In genomic region chrX:154014429-154015380, GRCh38 we compare ENCODE assay signal across 22 cellular contexts. TPM values are rescaled to one million over a fixed set of nuclear protein-coding genes. Genes with fewer than 3 reads are reported as not detected.
DNase-seq lines count a peak whose midpoint lies in the region; TF ChIP-seq lines count a peak whose summit lies in the region.
"Had no signal": no experiment of that assay in that cellular context is flagged by ENCODE, and none has a peak within 500 bp of the region (broad histone marks: within the 10 kb centered on the region; RNA-seq: fewer than 3 reads in every experiment).

No MANE protein-coding gene starts in this region.

- no peaks in the 10 kb centered on the region for H3K9me3 Mint-ChIP-seq in CD8-positive, alpha-beta memory T cell
- no peaks in the 10 kb centered on the region for H3K9me3 Mint-ChIP-seq in activated naive CD8-positive, alpha-beta T cell treated with anti-CD3 and anti-CD28 coated beads for 36 hours
- peaks cover 3% of the 10 kb centered on the region for H3K9me3 Mint-ChIP-seq in nephron
- H3K9me3 Mint-ChIP-seq in activated T-helper 1 cell treated with anti-CD3 and anti-CD28 coated beads, Interleukin-12 subunit alpha, Interleukin-12 subunit beta, Interleukin-2, Interleukin-4 antibody, amounts not matched to agents 30 ng/mL and 10 ng/mL and 1 ng/mL, durations not matched to agents 14 hours and 24 hours and 36 hours = no peaks in the 10 kb centered on the region
- H3K9me3 Mint-ChIP-seq: activated CD4-positive, alpha-beta T cell treated with anti-CD3 and anti-CD28 coated beads, Interleukin-2, amount 10 ng/mL, durations not matched to agents 24 days and 14 days; type B pancreatic cell had no signal

- H3K4me1 ChIP-seq in CD8-positive, alpha-beta memory T cell (ENCODE audit: insufficient read depth, low read length) = no peaks in the 10 kb centered on the region
- H3K4me1 ChIP-seq: neural progenitor cell had no signal

- H3K27ac ChIP-seq in CD8-positive, alpha-beta memory T cell (ENCODE audit: low read depth, low read length) = no peak overlapping the region
- peak overlapping the region; percentile 54 for H3K27ac ChIP-seq in KOPT-K1 (ENCODE audit: low read depth, low read length, poor library complexity, severe bottlenecking)
- H3K27ac ChIP-seq: brain microvascular endothelial cell, neural progenitor cell had no signal

- peak overlapping the region in 3 of 7 donors; percentile 30 to 74 (median 41) for H3K4me3 Mint-ChIP-seq in CD8-positive, alpha-beta memory T cell
- peak overlapping the region; percentile 18 for H3K4me3 Mint-ChIP-seq in activated naive CD8-positive, alpha-beta T cell treated with anti-CD3 and anti-CD28 coated beads for 36 hours
- H3K4me3 Mint-ChIP-seq in nephron = peak overlapping the region in 2 of 3 experiments; percentile 17 to 37
- H3K4me3 Mint-ChIP-seq in activated T-helper 1 cell treated with anti-CD3 and anti-CD28 coated beads, Interleukin-12 subunit alpha, Interleukin-12 subunit beta, Interleukin-2, Interleukin-4 antibody, amounts not matched to agents 30 ng/mL and 10 ng/mL and 1 ng/mL, durations not matched to agents 14 hours and 24 hours and 36 hours = no peak overlapping the region
- H3K4me3 Mint-ChIP-seq: activated CD4-positive, alpha-beta T cell treated with anti-CD3 and anti-CD28 coated beads, Interleukin-2, amount 10 ng/mL, durations not matched to agents 24 days and 14 days; B cell; neural progenitor cell; type B pancreatic cell had no signal

- no peak overlapping the region for H3K4me3 ChIP-seq in CD8-positive, alpha-beta memory T cell (ENCODE audit: low read length)
- H3K4me3 ChIP-seq: neural progenitor cell, smooth muscle cell had no signal

- intact Hi-C loops in activated T-helper 1 cell treated with anti-CD3 and anti-CD28 coated beads, Interleukin-12 subunit alpha, Interleukin-12 subunit beta, Interleukin-2, Interleukin-4 antibody, amounts not matched to agents 30 ng/mL and 10 ng/mL and 1 ng/mL, durations not matched to agents 14 hours and 24 hours and 36 hours (cut with micrococcal nuclease) = no loop called here

- POLR2A ChIA-PET in CD8-positive, alpha-beta memory T cell (lab: Charles Lee) = interaction anchor here (1.4 kb wide), 1 partner anchor 34 kb away, joined by 3 read pairs; no protein-coding TSS in a partner anchor

- H3K36me3 Mint-ChIP-seq in CD8-positive, alpha-beta memory T cell = peaks cover 0 to 49% (median 6%) of the 10 kb centered on the region in 3 donors
- peaks cover 23% of the 10 kb centered on the region for H3K36me3 Mint-ChIP-seq in activated naive CD8-positive, alpha-beta T cell treated with anti-CD3 and anti-CD28 coated beads for 36 hours
- H3K36me3 Mint-ChIP-seq in nephron (ENCODE audit: low read depth) = peaks cover 9% of the 10 kb centered on the region
- H3K36me3 Mint-ChIP-seq in activated T-helper 1 cell treated with anti-CD3 and anti-CD28 coated beads, Interleukin-12 subunit alpha, Interleukin-12 subunit beta, Interleukin-2, Interleukin-4 antibody, amounts not matched to agents 30 ng/mL and 10 ng/mL and 1 ng/mL, durations not matched to agents 14 hours and 24 hours and 36 hours (ENCODE audit: low read depth) = peaks cover 10% of the 10 kb centered on the region
- H3K36me3 Mint-ChIP-seq: type B pancreatic cell had no signal

- H3K4me1 Mint-ChIP-seq in CD8-positive, alpha-beta memory T cell = peaks cover 9 to 25% (median 11%) of the 10 kb centered on the region in 3 donors
- peaks cover 6% of the 10 kb centered on the region for H3K4me1 Mint-ChIP-seq in activated naive CD8-positive, alpha-beta T cell treated with anti-CD3 and anti-CD28 coated beads for 36 hours
- H3K4me1 Mint-ChIP-seq in nephron = no peaks in the 10 kb centered on the region
- H3K4me1 Mint-ChIP-seq in activated T-helper 1 cell treated with anti-CD3 and anti-CD28 coated beads, Interleukin-12 subunit alpha, Interleukin-12 subunit beta, Interleukin-2, Interleukin-4 antibody, amounts not matched to agents 30 ng/mL and 10 ng/mL and 1 ng/mL, durations not matched to agents 14 hours and 24 hours and 36 hours (ENCODE audit: low read depth) = no peaks in the 10 kb centered on the region

- peaks cover 0 to 4% of the 10 kb centered on the region in 2 donors for H3K27me3 Mint-ChIP-seq in CD8-positive, alpha-beta memory T cell
- no peaks in the 10 kb centered on the region for H3K27me3 Mint-ChIP-seq in activated naive CD8-positive, alpha-beta T cell treated with anti-CD3 and anti-CD28 coated beads for 36 hours
- no peaks in the 10 kb centered on the region for H3K27me3 Mint-ChIP-seq in nephron (ENCODE audit: low read depth)
- no peaks in the 10 kb centered on the region for H3K27me3 Mint-ChIP-seq in activated T-helper 1 cell treated with anti-CD3 and anti-CD28 coated beads, Interleukin-12 subunit alpha, Interleukin-12 subunit beta, Interleukin-2, Interleukin-4 antibody, amounts not matched to agents 30 ng/mL and 10 ng/mL and 1 ng/mL, durations not matched to agents 14 hours and 24 hours and 36 hours (ENCODE audit: insufficient read depth)
- H3K27me3 Mint-ChIP-seq: activated CD4-positive, alpha-beta T cell treated with anti-CD3 and anti-CD28 coated beads, Interleukin-2, amount 10 ng/mL, durations not matched to agents 24 days and 14 days; B cell; type B pancreatic cell had no signal

- H3K27me3 ChIP-seq in CD8-positive, alpha-beta memory T cell (ENCODE audit: insufficient read depth, low read length, poor library complexity, severe bottlenecking) = no peaks in the 10 kb centered on the region
- H3K27me3 ChIP-seq: brain microvascular endothelial cell, neural progenitor cell had no signal

- H3K27ac Mint-ChIP-seq in CD8-positive, alpha-beta memory T cell = peak overlapping the region in 7 of 8 donors; percentile 29 to 82 (median 55)
- peak overlapping the region; percentile 75 for H3K27ac Mint-ChIP-seq in activated naive CD8-positive, alpha-beta T cell treated with anti-CD3 and anti-CD28 coated beads for 36 hours
- H3K27ac Mint-ChIP-seq in nephron = no peak overlapping the region
- no peak overlapping the region for H3K27ac Mint-ChIP-seq in activated T-helper 1 cell treated with anti-CD3 and anti-CD28 coated beads, Interleukin-12 subunit alpha, Interleukin-12 subunit beta, Interleukin-2, Interleukin-4 antibody, amounts not matched to agents 30 ng/mL and 10 ng/mL and 1 ng/mL, durations not matched to agents 14 hours and 24 hours and 36 hours
- H3K27ac Mint-ChIP-seq: B cell, neural progenitor cell, type B pancreatic cell had no signal

- no peak for TF ChIP-seq CTCF in nephron (IDR thresholded peaks at IDR 0.05; ENCODE audit: unreplicated experiment in 3 of 3)

- no peaks in the 10 kb centered on the region for H3K9me3 ChIP-seq in CD8-positive, alpha-beta memory T cell (ENCODE audit: low read length)
- H3K9me3 ChIP-seq in KOPT-K1 (ENCODE audit: insufficient read depth, low read length, poor library complexity, severe bottlenecking) = no peaks in the 10 kb centered on the region

- CTCF ChIA-PET in CD8-positive, alpha-beta memory T cell (lab: Charles Lee) = interaction anchor here (0.8 to 3.0 kb wide), 11 partner anchors 9 to 368 kb away, joined by 3 to 15 read pairs (median 5); no protein-coding TSS in a partner anchor

- H3K36me3 ChIP-seq in CD8-positive, alpha-beta memory T cell (ENCODE audit: insufficient read depth, low read length) = no peaks in the 10 kb centered on the region
- H3K36me3 ChIP-seq in KOPT-K1 (ENCODE audit: insufficient read depth, low read length) = peaks cover 86% of the 10 kb centered on the region
- H3K36me3 ChIP-seq: neural progenitor cell had no signal

- DNase-seq in CD8-positive, alpha-beta memory T cell = no peak
- no peak for DNase-seq in activated naive CD8-positive, alpha-beta T cell treated with anti-CD3 and anti-CD28 coated beads for 36 hours
- no peak for DNase-seq in activated T-helper 1 cell treated with anti-CD3 and anti-CD28 coated beads, Interleukin-12 subunit alpha, Interleukin-12 subunit beta, Interleukin-2, Interleukin-4 antibody, amounts not matched to agents 30 ng/mL and 10 ng/mL and 1 ng/mL, durations not matched to agents 14 hours and 24 hours and 36 hours (ENCODE audit: low spot score)
- DNase-seq in epidermal melanocyte (ENCODE audit: insufficient read length, low spot score) (no peak), A172 (ENCODE audit: low spot score) (no peak)
- DNase-seq: activated CD4-positive, alpha-beta T cell treated with anti-CD3 and anti-CD28 coated beads, Interleukin-2, amount 10 ng/mL, durations not matched to agents 24 days and 14 days; brain microvascular endothelial cell; DMS 273 treated with DMSO at 0.1 percent for 48 hours; GDM1; head of caudate nucleus; NCI-H1694; NCI-H2227 treated with DMSO at 0.1 percent for 48 hours; NCI-H774; OCI-M1; SHP77 treated with DMSO at 0.1 percent for 48 hours; stimulated activated CD4-positive, alpha-beta T cell treated with anti-CD3 and anti-CD28 coated beads, Interleukin-2, amount 100 ng/mL, for 48 hours had no signal

RNA-seq across cellular contexts. Expression of gene IRAK1, which starts 5.0 kb away (rescaled TPM):
- 100 to 1,000 TPM; 208 to 214 TPM for total RNA-seq in CD8-positive, alpha-beta memory T cell
- polyA plus RNA-seq in CD8-positive, alpha-beta memory T cell = 58.0 TPM
- total RNA-seq in activated naive CD8-positive, alpha-beta T cell treated with anti-CD3 and anti-CD28 coated beads for 36 hours = 100 to 1,000 TPM; 155 to 159 TPM
- total RNA-seq in activated T-helper 1 cell treated with anti-CD3 and anti-CD28 coated beads, Interleukin-12 subunit alpha, Interleukin-12 subunit beta, Interleukin-2, Interleukin-4 antibody, amounts not matched to agents 30 ng/mL and 10 ng/mL and 1 ng/mL, durations not matched to agents 14 hours and 24 hours and 36 hours = 165 and 172 TPM in 2 replicates
- total RNA-seq in A172 (2014; rRNA removed; shearing (Covaris generic)) = 192 and 220 TPM in 2 replicates

RNA-seq across cellular contexts. Expression of gene TMEM187, which starts 42.2 kb away (rescaled TPM):
- total RNA-seq in CD8-positive, alpha-beta memory T cell = 1 to 10 TPM; 3.3 to 3.5 TPM
- 17.2 TPM for polyA plus RNA-seq in CD8-positive, alpha-beta memory T cell
- total RNA-seq in activated naive CD8-positive, alpha-beta T cell treated with anti-CD3 and anti-CD28 coated beads for 36 hours = 1 to 10 TPM; 3.4 to 6.2 TPM
- total RNA-seq in activated T-helper 1 cell treated with anti-CD3 and anti-CD28 coated beads, Interleukin-12 subunit alpha, Interleukin-12 subunit beta, Interleukin-2, Interleukin-4 antibody, amounts not matched to agents 30 ng/mL and 10 ng/mL and 1 ng/mL, durations not matched to agents 14 hours and 24 hours and 36 hours = 3.4 and 4.6 TPM in 2 replicates
- total RNA-seq in A172 (2014; rRNA removed; shearing (Covaris generic)) = 8.6 and 9.6 TPM in 2 replicates

RNA-seq across cellular contexts. Expression of gene HCFC1, which starts 43.1 kb away (rescaled TPM):
- total RNA-seq in CD8-positive, alpha-beta memory T cell = 100 to 1,000 TPM; 152 to 156 TPM
- polyA plus RNA-seq in CD8-positive, alpha-beta memory T cell = 12.4 TPM
- total RNA-seq in activated naive CD8-positive, alpha-beta T cell treated with anti-CD3 and anti-CD28 coated beads for 36 hours = 100 to 1,000 TPM; 140 to 142 TPM
- 105 and 106 TPM in 2 replicates for total RNA-seq in activated T-helper 1 cell treated with anti-CD3 and anti-CD28 coated beads, Interleukin-12 subunit alpha, Interleukin-12 subunit beta, Interleukin-2, Interleukin-4 antibody, amounts not matched to agents 30 ng/mL and 10 ng/mL and 1 ng/mL, durations not matched to agents 14 hours and 24 hours and 36 hours
- total RNA-seq in A172 (2014; rRNA removed; shearing (Covaris generic)) = 40.8 and 41.7 TPM in 2 replicates

Comparison
In these comparisons a context has a peak if more than half of its experiments do, and no peak if none do; other contexts are left out.
1. H3K27ac Mint-ChIP-seq: peak in CD8-positive, alpha-beta memory T cell (7 of 8) and activated naive CD8-positive, alpha-beta T cell treated with anti-CD3 and anti-CD28 coated beads for 36 hours (single experiment); none in nephron (0 of 3) and activated T-helper 1 cell treated with anti-CD3 and anti-CD28 coated beads, Interleukin-12 subunit alpha, Interleukin-12 subunit beta, Interleukin-2, Interleukin-4 antibody, amounts not matched to agents 30 ng/mL and 10 ng/mL and 1 ng/mL, durations not matched to agents 14 hours and 24 hours and 36 hours (single experiment).